Comparison of ENCODE assay signal across 9 cellular contexts in genomic region chr10:32148864-32149256, GRCh38.
A peak's percentile ranks its signal among the peaks of the same experiment; 100 is the strongest.
DNase-seq lines count a peak whose midpoint lies in the region; ATAC-seq and TF ChIP-seq lines count a peak whose summit lies in the region.
"Had no signal": no experiment of that assay in that cellular context is flagged by ENCODE, and none has a peak within 500 bp of the region (broad histone marks: within the 10 kb centered on the region; RNA-seq: fewer than 3 reads in every experiment).

No MANE protein-coding gene starts in this region.

- peak; percentile 28 for ATAC-seq in GM19452 (IDR thresholded peaks at IDR 0.05; ENCODE audit: unreplicated experiment)
- ATAC-seq in HG03039 (IDR thresholded peaks at IDR 0.05; ENCODE audit: unreplicated experiment), result peak; percentile 7
- peak; percentile 2 for ATAC-seq in body of pancreas
- ATAC-seq in naive thymus-derived CD4-positive, alpha-beta T cell, result no peak

- H3K27ac ChIP-seq in body of pancreas (peak overlapping the region in 3 of 4 donors; percentile 60 to 70 (median 63)), sigmoid colon (peak overlapping the region; percentile 58 to 82 (median 64))
- H3K27ac ChIP-seq in naive thymus-derived CD4-positive, alpha-beta T cell (ENCODE audit: low read depth, low read length), result no peak overlapping the region

- no peaks in the 10 kb centered on the region for H3K27me3 Mint-ChIP-seq in naive thymus-derived CD4-positive, alpha-beta T cell

- H3K4me1 ChIP-seq in body of pancreas (peaks cover 36% of the 10 kb centered on the region), sigmoid colon (peaks cover 0 to 16% (median 14%) of the 10 kb centered on the region in 4 donors)
- peaks cover 0 to 7% of the 10 kb centered on the region in 2 donors for H3K4me1 ChIP-seq in naive thymus-derived CD4-positive, alpha-beta T cell (ENCODE audit: control insufficient read depth in 2 of 2, insufficient read depth in 2 of 2, low read length in 2 of 2)

- intact Hi-C loops in body of pancreas (cut with DNase I) (no loop called here), sigmoid colon (cut with DNase I) (no loop called here), posterior cingulate gyrus (cut with DNase I) (no loop called here)
- intact Hi-C loops in naive thymus-derived CD4-positive, alpha-beta T cell (cut with micrococcal nuclease), result no loop called here

- no peak for TF ChIP-seq EP300 in sigmoid colon (IDR thresholded peaks at IDR 0.05)

- TF ChIP-seq CTCF in body of pancreas (IDR thresholded peaks at IDR 0.05) (no peak), sigmoid colon (IDR thresholded peaks at IDR 0.05) (no peak)

- H3K4me3 ChIP-seq in body of pancreas (no peak overlapping the region), sigmoid colon (no peak overlapping the region)
- H3K4me3 ChIP-seq in naive thymus-derived CD4-positive, alpha-beta T cell (ENCODE audit: low read length), result no peak overlapping the region

- TF ChIP-seq POLR2A in body of pancreas (IDR thresholded peaks at IDR 0.05) (no peak), sigmoid colon (IDR thresholded peaks at IDR 0.05) (no peak)

- H3K9me3 ChIP-seq in body of pancreas (no peaks in the 10 kb centered on the region), sigmoid colon (peaks cover 0 to under 1% (median 0%) of the 10 kb centered on the region in 4 donors)
- H3K9me3 ChIP-seq in naive thymus-derived CD4-positive, alpha-beta T cell (ENCODE audit: control insufficient read depth in 2 of 3, low read length in 3 of 3), result peaks cover 0 to 6% (median 0%) of the 10 kb centered on the region in 3 experiments

- no peaks in the 10 kb centered on the region for H3K27me3 ChIP-seq in body of pancreas
- no peaks in the 10 kb centered on the region for H3K27me3 ChIP-seq in sigmoid colon
- no peaks in the 10 kb centered on the region for H3K27me3 ChIP-seq in naive thymus-derived CD4-positive, alpha-beta T cell (ENCODE audit: control insufficient read depth in 2 of 2, insufficient read depth in 2 of 2, low read length in 2 of 2)

- H3K4me3 Mint-ChIP-seq in naive thymus-derived CD4-positive, alpha-beta T cell, result peak overlapping the region in 1 of 10 donors; percentile 51

- peaks cover 0 to 18% (median 4%) of the 10 kb centered on the region in 5 donors for H3K36me3 Mint-ChIP-seq in naive thymus-derived CD4-positive, alpha-beta T cell

- H3K36me3 ChIP-seq in body of pancreas (replicated peaks in 1 of 2; ENCODE audit: insufficient read depth in 1 of 2, low read depth in 2 of 2) (no peaks in the 10 kb centered on the region), sigmoid colon (no peaks in the 10 kb centered on the region)
- H3K36me3 ChIP-seq in naive thymus-derived CD4-positive, alpha-beta T cell (ENCODE audit: control insufficient read depth in 2 of 3, insufficient read depth in 3 of 3, low read length in 3 of 3), result no peaks in the 10 kb centered on the region

- H3K4me1 Mint-ChIP-seq in naive thymus-derived CD4-positive, alpha-beta T cell, result peaks cover 4 to 47% (median 23%) of the 10 kb centered on the region in 7 donors

- POLR2A ChIA-PET in naive thymus-derived CD4-positive, alpha-beta T cell (lab: Charles Lee), result no interaction called here

- 49 to 56% methylated on average over 3 to 4 of the region's 4 CpGs for WGBS in body of pancreas, 2 donors
- WGBS in sigmoid colon, 2 donors, result 79 to 89% methylated on average over 4 of the region's 4 CpGs

- H3K9me3 Mint-ChIP-seq in naive thymus-derived CD4-positive, alpha-beta T cell, result peaks cover 4 to 21% (median 14%) of the 10 kb centered on the region in 11 donors

- DNase-seq in body of pancreas, result no peak
- DNase-seq in sigmoid colon, result no peak
- DNase-seq in OCI-M1 (lab: John Stamatoyannopoulos, UW), result no peak
- DNase-seq in medulla oblongata (ENCODE audit: extremely low spot score), result no peak
- DNase-seq in naive thymus-derived CD4-positive, alpha-beta T cell, result no peak
- DNase-seq in posterior cingulate gyrus, result no peak
- DNase-seq: cortex of kidney had no signal

- CTCF ChIA-PET in naive thymus-derived CD4-positive, alpha-beta T cell (lab: Charles Lee), result no interaction called here

- peak overlapping the region in 1 of 9 donors; percentile 85 for H3K27ac Mint-ChIP-seq in naive thymus-derived CD4-positive, alpha-beta T cell
